16 cellular contexts compared by ENCODE assay signal in the genomic region with DNA sequence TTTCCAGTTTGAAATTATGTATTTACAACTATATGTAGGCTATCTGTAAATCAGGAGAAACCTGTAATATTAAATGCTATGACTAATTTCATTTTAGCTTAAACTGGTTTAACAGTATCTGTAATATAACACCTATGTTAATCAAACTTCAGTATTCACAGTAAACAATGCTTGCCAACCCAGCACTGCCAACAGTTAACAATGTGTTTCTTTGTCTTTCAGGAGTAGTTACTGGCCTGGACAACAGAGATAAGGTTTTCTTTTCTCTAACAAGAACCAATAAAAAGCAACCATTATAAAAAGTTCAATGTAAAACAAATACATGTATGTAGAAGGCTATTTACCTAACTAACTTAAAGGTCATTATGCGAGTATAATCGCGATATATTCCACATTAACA.
A peak's percentile ranks its signal among the peaks of the same experiment; 100 is the strongest.
DNase-seq lines count a peak whose midpoint lies in the region; ATAC-seq, FAIRE-seq and TF ChIP-seq lines count a peak whose summit lies in the region.
"Had no signal": no experiment of that assay in that cellular context is flagged by ENCODE, and none has a peak within 500 bp of the region (broad histone marks: within the 10 kb centered on the region; RNA-seq: fewer than 3 reads in every experiment).

No MANE protein-coding gene starts in this region.

- no peaks in the 10 kb centered on the region for H3K23me2 ChIP-seq in H1 (ENCODE audit: low read depth, low read length)

- no peak for TF ChIP-seq RAD21 in H1 (IDR thresholded peaks at IDR 0.05 in 1 of 2, conservative IDR thresholded peaks at IDR 0.05 in 1 of 2; ENCODE audit: low read depth in 2 of 2, low read length in 2 of 2)

- TF ChIP-seq CTCF in H1 (IDR thresholded peaks at IDR 0.05; ENCODE audit: control extremely low read depth in 1 of 3, insufficient read depth in 1 of 3, low read depth in 1 of 3, low read length in 3 of 3) (no peak), CD14-positive monocyte (IDR thresholded peaks at IDR 0.05) (no peak)

- H4K8ac ChIP-seq in H1 (ENCODE audit: extremely low read depth, insufficient read depth, low read length) = no peak overlapping the region

- no peak overlapping the region for H3K18ac ChIP-seq in H1 (ENCODE audit: extremely low read depth, low read length)

- H2BK120ac ChIP-seq in H1 (replicated peaks; ENCODE audit: low read depth, low read length) = no peak overlapping the region

- no peak overlapping the region for H2AFZ ChIP-seq in H1 (ENCODE audit: low read length)

- H2BK15ac ChIP-seq in H1 (ENCODE audit: low read length) = no peak overlapping the region

- no peak overlapping the region for H3K27ac Mint-ChIP-seq in CD14-positive monocyte

- H3K4me1 Mint-ChIP-seq in CD14-positive monocyte = peaks cover 2% of the 10 kb centered on the region

- POLR2A ChIA-PET in H1 (lab: Charles Lee; ENCODE audit: partially characterized antibody) = no interaction called here

- no peak overlapping the region for H3K27ac ChIP-seq in H1 (ENCODE audit: low read depth, low read length)
- H3K27ac ChIP-seq: BLaER1, HL-60 had no signal

- no peaks in the 10 kb centered on the region for H3K79me1 ChIP-seq in H1 (ENCODE audit: low read depth, low read length)

- peaks cover 0 to 1% (median 0%) of the 10 kb centered on the region in 3 donors for H3K27me3 Mint-ChIP-seq in CD14-positive monocyte (ENCODE audit: low read depth in 3 of 3)

- H4K5ac ChIP-seq in H1 (ENCODE audit: insufficient read length, low read depth, low read length) = no peak overlapping the region

- DNase-seq in H7 (peak; percentile 16), NCI-H748 (lab: John Stamatoyannopoulos, UW; ENCODE audit: unreplicated experiment) (peak; percentile 87), H1 (ENCODE audit: low read depth in 1 of 2, low spot score in 2 of 2) (no peak), pons (ENCODE audit: low spot score) (peak; percentile 96), CD14-positive monocyte (ENCODE audit: low spot score) (no peak), iPS-NIHi7 (ENCODE audit: extremely low spot score) (no peak), urothelium cell line (ENCODE audit: low spot score) (no peak)
- DNase-seq: H9; NCI-H226; right cardiac atrium; SHP77; stimulated activated naive CD8-positive, alpha-beta T cell treated with anti-CD3 and anti-CD28 coated beads, Interleukin-15, Interleukin-2, amounts not matched to agents 100 U/mL and 50 U/mL, for 24 hours had no signal

- no peaks in the 10 kb centered on the region for H3K79me2 ChIP-seq in H1 (ENCODE audit: control insufficient read depth in 1 of 2, insufficient read depth in 2 of 2, low read length in 2 of 2)

- H3K4me3 ChIP-seq in H7 (ENCODE audit: insufficient read depth, low read depth, low read length) = no peak overlapping the region
- no peak overlapping the region; a peak in 1 of 8 replicates for H3K4me3 ChIP-seq in H1 (ENCODE audit: extremely low read depth in 1 of 4, insufficient read depth in 2 of 4, low read depth in 3 of 4, low read length in 4 of 4)
- H3K4me3 ChIP-seq: BLaER1 had no signal

- H3K36me3 ChIP-seq in H7 (replicated peaks; ENCODE audit: control insufficient read depth, insufficient read depth, low read length) = no peaks in the 10 kb centered on the region
- H3K36me3 ChIP-seq in H1 (ENCODE audit: control insufficient read depth in 2 of 4, insufficient read depth in 4 of 4, low read length in 3 of 4) = no peaks in the 10 kb centered on the region; a peak in 1 of 8 replicates

- H3K4me2 ChIP-seq in H1 (ENCODE audit: insufficient read depth in 1 of 2, low read depth in 2 of 2, low read length in 2 of 2) = no peak overlapping the region
- H3K4me2 ChIP-seq: BLaER1 had no signal

- ATAC-seq in GM19397 (IDR thresholded peaks at IDR 0.05; ENCODE audit: unreplicated experiment) = no peak
- ATAC-seq: right cardiac atrium; stimulated activated naive CD8-positive, alpha-beta T cell treated with anti-CD3 and anti-CD28 coated beads, Interleukin-15, Interleukin-2, amounts not matched to agents 100 U/mL and 50 U/mL, for 24 hours had no signal

- TF ChIP-seq EP300 in H1 (IDR thresholded peaks at IDR 0.05; ENCODE audit: borderline replicate concordance in 1 of 2, low read depth in 2 of 2, low read length in 2 of 2) = no peak

- no peak overlapping the region for H3K9ac ChIP-seq in H1 (replicated peaks in 1 of 4; ENCODE audit: extremely low read depth in 1 of 4, low read depth in 3 of 4, low read length in 3 of 4)
- H3K9ac ChIP-seq: BLaER1 had no signal

- WGBS in H1 (ENCODE audit: extremely low coverage in 1 of 2, insufficient coverage in 1 of 2, insufficient read length in 1 of 2, insufficient replicate concordance in 2 of 2, low coverage in 1 of 2, low lambda C conversion rate in 2 of 2, missing lambda C conversion rate in 1 of 2), 2 experiments = 87% methylated on average over 3 of the region's 3 CpGs; no CpG with 5 or more reads in 1 of the 2 experiments

- H3K9me3 ChIP-seq in H1 (ENCODE audit: insufficient read depth in 2 of 2, low read depth in 1 of 2, low read length in 1 of 2) = no peaks in the 10 kb centered on the region

- H3K56ac ChIP-seq in H1 (replicated peaks; ENCODE audit: insufficient read length, low read depth, low read length) = no peak overlapping the region

- no peak overlapping the region for H3K4me3 Mint-ChIP-seq in CD14-positive monocyte
- H3K4me3 Mint-ChIP-seq: H9 had no signal

- peaks cover 26 to 27% of the 10 kb centered on the region in 2 donors for H3K36me3 Mint-ChIP-seq in CD14-positive monocyte

- H3K9me3 Mint-ChIP-seq in CD14-positive monocyte = peaks cover 0 to 8% (median 2%) of the 10 kb centered on the region in 7 donors
- H3K9me3 Mint-ChIP-seq: H9 had no signal

- H3K27me3 ChIP-seq in H7 (ENCODE audit: control insufficient read depth, insufficient read depth, low read length) = no peaks in the 10 kb centered on the region
- H3K27me3 ChIP-seq in H1 (replicated peaks in 1 of 4; ENCODE audit: control insufficient read depth in 3 of 4, extremely low read depth in 1 of 4, insufficient read depth in 3 of 4, low read length in 3 of 4) = no peaks in the 10 kb centered on the region
- H3K27me3 ChIP-seq: BLaER1 had no signal

- no peak overlapping the region for H4K91ac ChIP-seq in H1 (replicated peaks; ENCODE audit: insufficient read length, low read length)

- H3K4ac ChIP-seq in H1 (replicated peaks; ENCODE audit: insufficient read length, low read depth, low read length) = no peak overlapping the region

- FAIRE-seq in H1 (lab: Jason Lieb, UNC) (peak; percentile 55), urothelium cell line (lab: Jason Lieb, UNC) (no peak)
- FAIRE-seq: TTC549 had no signal

- no peak overlapping the region for H3K23ac ChIP-seq in H1 (ENCODE audit: insufficient read length)

- no peak for TF ChIP-seq POLR2A in H1 (IDR thresholded peaks at IDR 0.05; ENCODE audit: control extremely low read depth in 1 of 2, low read depth in 2 of 2, low read length in 2 of 2)

- peaks cover 0 to 5% (median 3%) of the 10 kb centered on the region in 4 experiments; a peak in 5 of 7 replicates for H3K4me1 ChIP-seq in H1 (replicated peaks in 1 of 4; ENCODE audit: control insufficient read depth in 3 of 4, insufficient read depth in 4 of 4, low read length in 3 of 4)
- H3K4me1 ChIP-seq: BLaER1 had no signal

- CTCF ChIA-PET in H1 (lab: Charles Lee; ENCODE audit: partially characterized antibody) = interaction anchor here (0.6 to 1.9 kb wide), 2 partner anchors 13 to 38 kb away, joined by 3 to 6 read pairs; no protein-coding TSS in a partner anchor

- H2BK20ac ChIP-seq in H1 (ENCODE audit: low read length) = no peak overlapping the region

- no peak overlapping the region for H2BK12ac ChIP-seq in H1 (ENCODE audit: low read depth, low read length)

- no peak overlapping the region for H2BK5ac ChIP-seq in H1 (ENCODE audit: low read depth, low read length)

- H4K20me1 ChIP-seq in H1 (replicated peaks in 1 of 2; ENCODE audit: control insufficient read depth in 1 of 2, insufficient read depth in 2 of 2, low read length in 2 of 2) = no peaks in the 10 kb centered on the region
- H4K20me1 ChIP-seq: BLaER1 had no signal

- H2AK5ac ChIP-seq in H1 (ENCODE audit: low read depth, low read length) = no peak overlapping the region

- intact Hi-C loops in CD14-positive monocyte (cut with micrococcal nuclease) = no loop called here

- no peak overlapping the region for H3K14ac ChIP-seq in H1 (ENCODE audit: insufficient read length)

TF ChIP-seq in H1, 55 proteins besides CTCF, POLR2A, EP300 and RAD21:
- no peak for TF ChIP-seq KDM4A (IDR thresholded peaks at IDR 0.05; ENCODE audit: low read depth, low read length, severe bottlenecking)
- no peak for TF ChIP-seq GTF2F1 (IDR thresholded peaks at IDR 0.05; ENCODE audit: borderline replicate concordance, low read depth, low read length)
- no peak for TF ChIP-seq HDAC6 (IDR thresholded peaks at IDR 0.05; ENCODE audit: low read depth, low read length)
- no peak for TF ChIP-seq PHF8 (conservative IDR thresholded peaks at IDR 0.05; ENCODE audit: low read depth, low read length)
- no peak for TF ChIP-seq TAF1 (IDR thresholded peaks at IDR 0.05; ENCODE audit: low read depth, low read length)
- no peak for TF ChIP-seq CHD1 (IDR thresholded peaks at IDR 0.05; ENCODE audit: low read depth, low read length)
- no peak for TF ChIP-seq TAF7 (optimal IDR thresholded peaks at IDR 0.05; ENCODE audit: borderline replicate concordance, low read depth, low read length)
- TF ChIP-seq CBX5 (IDR thresholded peaks at IDR 0.05; ENCODE audit: low read depth, low read length) = no peak
- no peak for TF ChIP-seq EZH2 (IDR thresholded peaks at IDR 0.05; ENCODE audit: low read depth, low read length, severe bottlenecking)
- no peak for TF ChIP-seq TCF12 (IDR thresholded peaks at IDR 0.05; ENCODE audit: low read depth, low read length)
- TF ChIP-seq POU5F1 (IDR thresholded peaks at IDR 0.05; ENCODE audit: low read depth, low read length) = no peak
- TF ChIP-seq TBP (IDR thresholded peaks at IDR 0.05; ENCODE audit: low read depth, low read length) = no peak
- TF ChIP-seq, protein P1, sequence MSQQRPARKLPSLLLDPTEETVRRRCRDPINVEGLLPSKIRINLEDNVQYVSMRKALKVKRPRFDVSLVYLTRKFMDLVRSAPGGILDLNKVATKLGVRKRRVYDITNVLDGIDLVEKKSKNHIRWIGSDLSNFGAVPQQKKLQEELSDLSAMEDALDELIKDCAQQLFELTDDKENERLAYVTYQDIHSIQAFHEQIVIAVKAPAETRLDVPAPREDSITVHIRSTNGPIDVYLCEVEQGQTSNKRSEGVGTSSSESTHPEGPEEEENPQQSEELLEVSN (IDR thresholded peaks at IDR 0.05) = no peak
- TF ChIP-seq MAFK (IDR thresholded peaks at IDR 0.05; ENCODE audit: low read depth, low read length) = no peak
- no peak for TF ChIP-seq RXRA (IDR thresholded peaks at IDR 0.05; ENCODE audit: insufficient read depth, low read depth, low read length)
- no peak for TF ChIP-seq SAP30 (IDR thresholded peaks at IDR 0.05; ENCODE audit: insufficient read depth, insufficient replicate concordance, low read length)
- no peak for TF ChIP-seq HDAC2 (IDR thresholded peaks at IDR 0.05; ENCODE audit: borderline replicate concordance in 1 of 2, low read depth in 2 of 2, low read length in 2 of 2)
- no peak for TF ChIP-seq POLR2AphosphoS5 (IDR thresholded peaks at IDR 0.05; ENCODE audit: low read depth, low read length)

Comparison
In these comparisons a context has a peak if more than half of its experiments do, and no peak if none do; other contexts are left out.
1. DNase-seq: peak in H7 (single experiment), NCI-H748 (single experiment) and pons (single experiment); none in H1 (0 of 2), CD14-positive monocyte (single experiment), iPS-NIHi7 (single experiment) and urothelium cell line (single experiment).